Comparison of ENCODE assay signal across 19 cellular contexts in genomic region chr9:127269440-127269839, GRCh38. TPM values are rescaled to one million over a fixed set of nuclear protein-coding genes. Genes with fewer than 3 reads are reported as not detected.
A peak's percentile ranks its signal among the peaks of the same experiment; 100 is the strongest.
DNase-seq lines count a peak whose midpoint lies in the region; ATAC-seq, FAIRE-seq and TF ChIP-seq lines count a peak whose summit lies in the region.
"Had no signal": no experiment of that assay in that cellular context is flagged by ENCODE, and none has a peak within 500 bp of the region (broad histone marks: within the 10 kb centered on the region; RNA-seq: fewer than 3 reads in every experiment).

No MANE protein-coding gene starts in this region.

- no peaks in the 10 kb centered on the region for H3K4me1 Mint-ChIP-seq in CD4-positive, alpha-beta T cell (ENCODE audit: low read depth)
- H3K4me1 Mint-ChIP-seq: CD8-positive, alpha-beta memory T cell had no signal

- POLR2A ChIA-PET in CD4-positive, alpha-beta T cell (lab: Charles Lee): no interaction called here

- H3K27me3 ChIP-seq in CD4-positive, alpha-beta T cell (ENCODE audit: control insufficient read depth, insufficient read depth, low read length): no peaks in the 10 kb centered on the region
- H3K27me3 ChIP-seq: BLaER1 treated with 17β-estradiol and CSF1 and Interleukin-3, amounts not matched to agents 10 nM and 100 nM had no signal

- no peaks in the 10 kb centered on the region for H3K36me3 Mint-ChIP-seq in CD4-positive, alpha-beta T cell (ENCODE audit: low read depth)
- H3K36me3 Mint-ChIP-seq: CD8-positive, alpha-beta memory T cell had no signal

- CTCF ChIA-PET in CD4-positive, alpha-beta T cell (lab: Charles Lee): no interaction called here

- H3K4me3 ChIP-seq in GM12865 (ENCODE audit: low read depth, low read length): no peak overlapping the region
- H3K4me3 ChIP-seq in kidney (ENCODE audit: low read length in 2 of 2): no peak overlapping the region
- H3K4me3 ChIP-seq: BLaER1 treated with 17β-estradiol and CSF1 and Interleukin-3, amounts not matched to agents 10 nM and 100 nM had no signal

- no peaks in the 10 kb centered on the region for H3K4me1 ChIP-seq in kidney (ENCODE audit: control insufficient read depth in 1 of 2, insufficient read depth in 1 of 2, low read depth in 1 of 2, low read length in 2 of 2)
- H3K4me1 ChIP-seq: BLaER1 treated with 17β-estradiol and CSF1 and Interleukin-3, amounts not matched to agents 10 nM and 100 nM had no signal

- peaks cover 17% of the 10 kb centered on the region for H3K27me3 Mint-ChIP-seq in CD4-positive, alpha-beta T cell
- H3K27me3 Mint-ChIP-seq: B cell had no signal

- DNase-seq in GM12865 (ENCODE audit: low read depth) (peak; percentile 35), GM19239 (ENCODE audit: insufficient read length, low spot score) (no peak), kidney (no peak), posterior cingulate gyrus (no peak), DMS114 treated with DMSO at 0.1 percent for 48 hours (lab: John Stamatoyannopoulos, UW; ENCODE audit: unreplicated experiment) (no peak)
- no peak for DNase-seq in CD4-positive, alpha-beta T cell
- DNase-seq: CD8-positive, alpha-beta memory T cell; COR-L47; DMS 273 treated with DMSO at 0.1 percent for 48 hours; GOT3; H9 had no signal

- H3K9me3 ChIP-seq in kidney (ENCODE audit: control insufficient read depth in 1 of 2, low read length in 2 of 2): no peaks in the 10 kb centered on the region
- H3K9me3 ChIP-seq in CD4-positive, alpha-beta T cell (ENCODE audit: control insufficient read depth, low read length): no peaks in the 10 kb centered on the region
- H3K9me3 ChIP-seq: BLaER1 treated with 17β-estradiol and CSF1 and Interleukin-3, amounts not matched to agents 10 nM and 100 nM had no signal

- intact Hi-C loops in kidney (cut with DNase I) (no loop called here), posterior cingulate gyrus (cut with DNase I) (no loop called here)
- intact Hi-C loops in CD4-positive, alpha-beta T cell (cut with DNase I, micrococcal nuclease): no loop called here

- no peak for ATAC-seq in CD4-positive, alpha-beta T cell (ENCODE audit: poor library complexity)
- no peak for ATAC-seq in GM18520 (IDR thresholded peaks at IDR 0.05; ENCODE audit: unreplicated experiment)

- H3K27ac ChIP-seq in kidney (ENCODE audit: low read depth in 2 of 2, low read length in 2 of 2): no peak overlapping the region
- no peak overlapping the region for H3K27ac ChIP-seq in CD4-positive, alpha-beta T cell (ENCODE audit: low read depth, low read length)
- H3K27ac ChIP-seq: BLaER1 treated with 17β-estradiol and CSF1 and Interleukin-3, amounts not matched to agents 10 nM and 100 nM; HL-60; KMS-11 had no signal

- H3K36me3 ChIP-seq in kidney (ENCODE audit: control insufficient read depth in 1 of 2, insufficient read depth in 2 of 2, low read length in 2 of 2): no peaks in the 10 kb centered on the region
- H3K36me3 ChIP-seq: BLaER1 treated with 17β-estradiol and CSF1 and Interleukin-3, amounts not matched to agents 10 nM and 100 nM had no signal

- FAIRE-seq in GM19239 (lab: Jason Lieb, UNC) (peak; percentile 35), endometrium (lab: Jason Lieb, UNC) (peak; percentile 37), kidney (lab: Jason Lieb, UNC) (peak; percentile 42)
- FAIRE-seq: G401.6, GM18507 had no signal

- no peak overlapping the region for H3K4me3 Mint-ChIP-seq in CD4-positive, alpha-beta T cell
- H3K4me3 Mint-ChIP-seq: B cell; CD8-positive, alpha-beta memory T cell; H9 had no signal

- no peak overlapping the region for H3K27ac Mint-ChIP-seq in CD4-positive, alpha-beta T cell
- H3K27ac Mint-ChIP-seq: B cell; CD8-positive, alpha-beta memory T cell; H9 had no signal

- TF ChIP-seq CTCF in GM12865 (IDR thresholded peaks at IDR 0.05; ENCODE audit: insufficient read depth, low read depth, low read length, missing control alignments): no peak
- TF ChIP-seq CTCF in kidney (IDR thresholded peaks at IDR 0.05; ENCODE audit: borderline replicate concordance, extremely low read depth, insufficient read depth): no peak
- no peak for TF ChIP-seq CTCF in CD4-positive, alpha-beta T cell (IDR thresholded peaks at IDR 0.05)

- H3K9ac ChIP-seq in kidney (ENCODE audit: low read length in 2 of 2): no peak overlapping the region
- H3K9ac ChIP-seq: BLaER1 treated with 17β-estradiol and CSF1 and Interleukin-3, amounts not matched to agents 10 nM and 100 nM; KMS-11 had no signal

- H3K9me3 Mint-ChIP-seq in CD4-positive, alpha-beta T cell: no peaks in the 10 kb centered on the region
- H3K9me3 Mint-ChIP-seq: CD8-positive, alpha-beta memory T cell; H9 had no signal

RNA-seq across cellular contexts. Expression of gene GARNL3, which starts 4.9 kb away (rescaled TPM):
- 10.2 TPM for total RNA-seq in kidney
- 2.6 TPM for polyA plus RNA-seq in kidney (ENCODE audit: insufficient read depth, low read depth, low replicate concordance)
- 1 to 10 TPM in 1 of 2 experiments, under 1 TPM in 1; 0.63 to 1.8 TPM for total RNA-seq in CD4-positive, alpha-beta T cell
